Comparison of ENCODE assay signal across 1 cellular context in the genomic region with DNA sequence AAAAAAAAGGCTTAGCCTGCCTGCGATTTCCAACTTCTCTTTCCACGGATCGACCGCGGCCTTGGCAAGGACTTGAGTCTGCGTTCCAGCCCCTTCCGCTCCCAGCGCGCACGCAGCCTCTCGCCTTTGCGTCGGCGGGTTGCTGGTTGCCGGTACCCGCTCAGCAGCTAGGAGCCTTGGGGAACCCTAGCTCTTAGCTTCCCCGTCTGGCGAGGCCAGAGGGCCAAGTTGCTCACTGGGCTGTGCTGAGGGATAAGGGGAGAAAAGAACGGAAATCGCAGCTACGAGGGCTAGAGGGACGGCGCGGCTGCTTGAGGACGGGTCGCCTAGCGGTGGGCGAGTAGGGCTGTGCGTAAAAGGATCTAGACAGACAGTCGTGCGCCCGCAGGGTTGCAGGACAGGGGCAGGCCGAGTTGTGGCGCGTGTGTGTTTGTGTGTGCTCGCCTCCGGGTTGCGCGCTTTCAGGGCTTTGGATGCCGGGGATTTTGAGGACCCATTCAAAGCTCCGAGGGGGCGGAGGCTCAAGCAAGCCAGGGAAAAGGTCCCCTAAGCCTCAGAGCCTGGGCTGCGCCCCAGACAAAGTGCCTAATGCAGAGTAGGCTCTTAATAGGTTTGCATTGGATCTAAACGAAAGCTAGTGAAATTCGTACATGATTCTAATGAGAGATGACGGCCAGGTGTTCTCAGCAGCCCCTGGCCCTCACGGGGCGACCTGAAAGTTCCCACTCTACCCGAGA.
TF ChIP-seq lines count a peak whose summit lies in the region.

No MANE protein-coding gene starts in this region.

TF ChIP-seq in WTC11, 78 proteins besides CTCF, POLR2A, EP300 and RAD21 (continued from another document):
- TF ChIP-seq TEAD1 (CRISPR knock-in tag; IDR thresholded peaks at IDR 0.05): 0 out of 2 replicates have a peak, but pooled peaks have one; percentile 23
